16 cellular contexts compared by ENCODE assay signal in the genomic region with DNA sequence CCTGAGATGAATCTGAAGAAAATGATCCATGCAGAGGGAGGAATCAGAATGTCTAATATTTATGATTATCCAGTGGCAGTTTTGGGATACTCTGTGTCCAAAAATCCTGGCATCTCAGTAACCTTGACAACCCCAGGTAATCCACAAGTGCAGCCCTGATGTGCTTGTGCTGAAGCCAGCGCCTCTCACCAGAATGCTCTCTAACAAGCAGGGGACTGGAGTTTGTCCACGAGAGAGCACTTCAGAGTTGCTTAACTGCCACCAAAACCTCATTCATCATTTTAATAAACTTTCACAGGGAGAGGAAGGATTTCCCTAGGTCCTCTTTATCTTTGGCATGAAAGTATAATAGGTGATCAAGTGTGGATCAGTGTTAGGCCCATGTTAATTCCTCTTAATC.
"Had no signal": no experiment of that assay in that cellular context is flagged by ENCODE, and none has a peak within 500 bp of the region (broad histone marks: within the 10 kb centered on the region; RNA-seq: fewer than 3 reads in every experiment).

No MANE protein-coding gene starts in this region.

- H3K36me3 Mint-ChIP-seq: naive thymus-derived CD4-positive, alpha-beta T cell; stimulated activated naive B cell treated with anti-CD40 and anti-IgM and Interleukin-4, amounts not matched to agents 10 μg/mL and 1 μg/mL and 100 μg/mL, for 72 hours had no signal

- H3K4me3 Mint-ChIP-seq: endodermal cell; naive thymus-derived CD4-positive, alpha-beta T cell; nephron progenitor cell; stimulated activated naive B cell treated with anti-CD40 and anti-IgM and Interleukin-4, amounts not matched to agents 10 μg/mL and 1 μg/mL and 100 μg/mL, for 72 hours; stimulated activated naive CD8-positive, alpha-beta T cell treated with anti-CD3 and anti-CD28 coated beads, Interleukin-15, amount 100 ng/mL, for 72 hours had no signal

- H3K27ac Mint-ChIP-seq: endodermal cell; naive thymus-derived CD4-positive, alpha-beta T cell; nephron progenitor cell; stimulated activated naive B cell treated with anti-CD40 and anti-IgM and Interleukin-4, amounts not matched to agents 10 μg/mL and 1 μg/mL and 100 μg/mL, for 72 hours; stimulated activated naive CD8-positive, alpha-beta T cell treated with anti-CD3 and anti-CD28 coated beads, Interleukin-15, amount 100 ng/mL, for 72 hours had no signal

- H3K4me1 Mint-ChIP-seq: endodermal cell; naive thymus-derived CD4-positive, alpha-beta T cell; stimulated activated naive B cell treated with anti-CD40 and anti-IgM and Interleukin-4, amounts not matched to agents 10 μg/mL and 1 μg/mL and 100 μg/mL, for 72 hours; stimulated activated naive CD8-positive, alpha-beta T cell treated with anti-CD3 and anti-CD28 coated beads, Interleukin-15, amount 100 ng/mL, for 72 hours had no signal

- H3K9me3 Mint-ChIP-seq: endodermal cell; stimulated activated naive CD8-positive, alpha-beta T cell treated with anti-CD3 and anti-CD28 coated beads, Interleukin-15, amount 100 ng/mL, for 72 hours had no signal

- DNase-seq: effector CD4-positive, alpha-beta T cell; endodermal cell; erythroblast; foreskin keratinocyte; head of caudate nucleus; left colon; naive thymus-derived CD4-positive, alpha-beta T cell; nephron progenitor cell; psoas muscle; sigmoid colon; stimulated activated CD4-positive, alpha-beta T cell treated with anti-CD3 and anti-CD28 coated beads, Interleukin-2, amount 100 ng/mL, for 24 hours; stimulated activated CD4-positive, alpha-beta T cell treated with anti-CD3 and anti-CD28 coated beads, Interleukin-4, amount 100 ng/mL, for 4 hours; stimulated activated naive B cell treated with anti-CD40 and anti-IgM and Interleukin-4, amounts not matched to agents 10 μg/mL and 1 μg/mL and 100 μg/mL, for 72 hours; stimulated activated naive CD8-positive, alpha-beta T cell treated with anti-CD3 and anti-CD28 coated beads, Interleukin-15, amount 100 ng/mL, for 72 hours; testis; transverse colon had no signal

- H3K27me3 Mint-ChIP-seq: stimulated activated naive CD8-positive, alpha-beta T cell treated with anti-CD3 and anti-CD28 coated beads, Interleukin-15, amount 100 ng/mL, for 72 hours had no signal
